ENCODE assay signal across 22 cellular contexts in genomic region chr6:106216527-106216926, GRCh38.
"Had no signal": no experiment of that assay in that cellular context is flagged by ENCODE, and none has a peak within 500 bp of the region (broad histone marks: within the 10 kb centered on the region; RNA-seq: fewer than 3 reads in every experiment).

No MANE protein-coding gene starts in this region.

- H3K9me3 ChIP-seq: right atrium auricular region, suprapubic skin had no signal

- H3K27me3 Mint-ChIP-seq: activated CD4-positive, alpha-beta T cell treated with anti-CD3 and anti-CD28 coated beads, Interleukin-2, amount 10 ng/mL, durations not matched to agents 24 days and 14 days; brain had no signal

- H3K4me3 Mint-ChIP-seq: activated CD4-positive, alpha-beta T cell treated with anti-CD3 and anti-CD28 coated beads, Interleukin-2, amount 10 ng/mL, durations not matched to agents 24 days and 14 days; activated CD8-positive, alpha-beta T cell treated with anti-CD3 and anti-CD28 coated beads, Interleukin-2, amount 10 ng/mL, durations not matched to agents 7 days and 5 days; activated T-cell treated with anti-CD3 and anti-CD28 coated beads, Interleukin-2, amount 50 U/mL, for 72 hours; brain; nephron had no signal

- H3K27ac Mint-ChIP-seq: activated CD4-positive, alpha-beta T cell treated with anti-CD3 and anti-CD28 coated beads, Interleukin-2, amount 10 ng/mL, durations not matched to agents 24 days and 14 days; activated CD8-positive, alpha-beta T cell treated with anti-CD3 and anti-CD28 coated beads, Interleukin-2, amount 10 ng/mL, durations not matched to agents 7 days and 5 days; activated naive CD4-positive, alpha-beta T cell treated with anti-CD3 and anti-CD28 coated beads, Interleukin-2, amount 50 U/mL, for 72 hours; activated T-cell treated with anti-CD3 and anti-CD28 coated beads, Interleukin-2, amount 50 U/mL, for 72 hours; brain; nephron had no signal

- H3K4me3 ChIP-seq: coronary artery, hepatocyte, right atrium auricular region, smooth muscle cell, suprapubic skin had no signal

- H3K4me1 ChIP-seq: right atrium auricular region, suprapubic skin had no signal

- DNase-seq: activated CD4-positive, alpha-beta T cell treated with anti-CD3 and anti-CD28 coated beads, Interleukin-2, amount 10 ng/mL, durations not matched to agents 24 days and 14 days; activated CD4-positive, CD25-positive, alpha-beta regulatory T cell; activated CD8-positive, alpha-beta memory T cell treated with anti-CD3 and anti-CD28 coated beads, Interleukin-2, amount 50 U/mL, for 4 hours; activated CD8-positive, alpha-beta T cell treated with anti-CD3 and anti-CD28 coated beads, Interleukin-2, amount 10 ng/mL, durations not matched to agents 7 days and 5 days; activated gamma-delta T cell; activated T-cell treated with anti-CD3 and anti-CD28 coated beads, Interleukin-2, amount 50 U/mL, for 72 hours; amygdala; central memory CD4-positive, alpha-beta T cell; kidney; left ventricle myocardium superior; nucleus accumbens; stimulated activated naive CD8-positive, alpha-beta T cell treated with anti-CD3 and anti-CD28 coated beads, Interleukin-15, Interleukin-2, amounts not matched to agents 100 U/mL and 50 U/mL, for 24 hours; T-helper 2 cell; trophoblast cell had no signal

- ATAC-seq: activated CD8-positive, alpha-beta T cell treated with anti-CD3 and anti-CD28 coated beads, Interleukin-2, amount 10 ng/mL, durations not matched to agents 7 days and 5 days; activated naive CD4-positive, alpha-beta T cell treated with anti-CD3 and anti-CD28 coated beads, Interleukin-2, amount 50 U/mL, for 72 hours; activated T-cell treated with anti-CD3 and anti-CD28 coated beads, Interleukin-2, amount 50 U/mL, for 72 hours; left ventricle myocardium superior; stimulated activated naive CD8-positive, alpha-beta T cell treated with anti-CD3 and anti-CD28 coated beads, Interleukin-15, Interleukin-2, amounts not matched to agents 100 U/mL and 50 U/mL, for 24 hours had no signal

- H3K27ac ChIP-seq: coronary artery, hepatocyte, right atrium auricular region, suprapubic skin had no signal

- H3K36me3 Mint-ChIP-seq: activated naive CD4-positive, alpha-beta T cell treated with anti-CD3 and anti-CD28 coated beads, Interleukin-2, amount 50 U/mL, for 72 hours; brain had no signal

- H3K36me3 ChIP-seq: right atrium auricular region, suprapubic skin had no signal

- H3K27me3 ChIP-seq: hepatocyte, right atrium auricular region, suprapubic skin had no signal

- H3K9me3 Mint-ChIP-seq: activated CD4-positive, alpha-beta T cell treated with anti-CD3 and anti-CD28 coated beads, Interleukin-2, amount 10 ng/mL, durations not matched to agents 24 days and 14 days; activated naive CD4-positive, alpha-beta T cell treated with anti-CD3 and anti-CD28 coated beads, Interleukin-2, amount 50 U/mL, for 72 hours; activated T-cell treated with anti-CD3 and anti-CD28 coated beads, Interleukin-2, amount 50 U/mL, for 72 hours; brain; nephron had no signal
